Comparison of ENCODE assay signal across 8 cellular contexts in the genomic region with DNA sequence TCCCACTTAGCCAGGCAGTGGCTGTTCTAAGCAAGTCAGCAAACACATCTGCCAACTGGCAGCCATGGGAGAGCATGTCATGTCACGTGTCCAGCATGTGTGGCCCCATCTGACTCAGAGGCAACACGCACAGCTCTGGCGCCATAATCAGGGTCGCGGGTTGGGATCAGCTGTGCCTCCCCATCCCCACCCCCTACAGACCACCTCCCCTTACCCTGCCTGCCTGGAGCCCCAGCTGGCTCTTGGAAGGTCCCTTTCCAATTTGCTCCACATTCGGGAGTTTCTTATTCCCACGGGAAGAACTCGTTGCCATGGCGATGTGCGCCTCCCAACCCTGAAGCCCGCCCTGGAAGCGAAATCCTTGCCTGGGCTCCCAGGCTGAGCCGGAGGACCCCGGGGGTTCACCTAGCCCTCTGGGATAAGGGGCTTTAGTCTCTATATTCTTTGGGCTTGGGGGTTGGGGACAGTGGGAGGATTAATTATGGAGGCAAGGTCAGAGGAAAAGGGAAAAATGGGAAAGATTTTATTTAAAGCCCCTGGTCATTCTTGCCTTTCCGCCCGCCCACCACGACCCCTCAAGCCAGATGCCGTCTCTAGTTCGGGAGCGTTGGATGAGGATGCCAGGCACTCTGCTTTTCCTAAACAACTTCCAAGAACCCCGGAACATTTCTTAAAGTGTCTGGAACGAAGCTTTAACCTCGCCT.
DNase-seq lines count a peak whose midpoint lies in the region; ATAC-seq, FAIRE-seq and TF ChIP-seq lines count a peak whose summit lies in the region.

No MANE protein-coding gene starts in this region.

- peak overlapping the region; percentile 68 for H3K18ac ChIP-seq in H1 (ENCODE audit: extremely low read depth, low read length)

- no peak for TF ChIP-seq CTCF in H1 (IDR thresholded peaks at IDR 0.05; ENCODE audit: control extremely low read depth in 1 of 3, insufficient read depth in 1 of 3, low read depth in 1 of 3, low read length in 3 of 3)

- H3K27ac Mint-ChIP-seq in stimulated activated naive CD8-positive, alpha-beta T cell treated with anti-CD3 and anti-CD28 coated beads, Interleukin-15, Interleukin-2, amounts not matched to agents 100 ng/mL and 50 ng/mL, for 24 hours = no peak overlapping the region

- H3K36me3 ChIP-seq in H1 (ENCODE audit: control insufficient read depth in 2 of 4, insufficient read depth in 4 of 4, low read length in 3 of 4) = no peaks in the 10 kb centered on the region

- peak overlapping the region; percentile 73 for H4K5ac ChIP-seq in H1 (ENCODE audit: insufficient read length, low read depth, low read length)

- H2BK20ac ChIP-seq in H1 (ENCODE audit: low read length) = peak overlapping the region; percentile 57; the same call in 1 of the 2 replicates

- H3K27me3 Mint-ChIP-seq in stimulated activated naive CD8-positive, alpha-beta T cell treated with anti-CD3 and anti-CD28 coated beads, Interleukin-15, Interleukin-2, amounts not matched to agents 100 ng/mL and 50 ng/mL, for 24 hours = no peaks in the 10 kb centered on the region

- H3K4me1 ChIP-seq in H1 (replicated peaks in 1 of 4; ENCODE audit: control insufficient read depth in 3 of 4, insufficient read depth in 4 of 4, low read length in 3 of 4) = peaks cover 2 to 9% (median 5%) of the 10 kb centered on the region in 4 experiments

- 0 out of 2 replicates have a peak overlapping the region, but pooled peaks have one; percentile 28 for H2BK12ac ChIP-seq in H1 (ENCODE audit: low read depth, low read length)

- H2BK120ac ChIP-seq in H1 (replicated peaks; ENCODE audit: low read depth, low read length) = peak overlapping the region; percentile 71

- H2BK5ac ChIP-seq in H1 (ENCODE audit: low read depth, low read length) = peak overlapping the region; percentile 71; the same call in 1 of the 2 replicates

- H2AFZ ChIP-seq in H1 (ENCODE audit: low read length) = peak overlapping the region; percentile 57; the same call in 1 of the 2 replicates

- peak overlapping the region; percentile 68 to 81 (median 74) for H3K4me3 ChIP-seq in H1 (ENCODE audit: extremely low read depth in 1 of 4, insufficient read depth in 2 of 4, low read depth in 3 of 4, low read length in 4 of 4)

- H3K4me3 Mint-ChIP-seq in stimulated activated naive CD8-positive, alpha-beta T cell treated with anti-CD3 and anti-CD28 coated beads, Interleukin-15, Interleukin-2, amounts not matched to agents 100 ng/mL and 50 ng/mL, for 24 hours = peak overlapping the region; percentile 80

- peaks cover 7% of the 10 kb centered on the region; the same call in 1 of the 2 replicates for H3K23me2 ChIP-seq in H1 (ENCODE audit: low read depth, low read length)

- POLR2A ChIA-PET in H1 (lab: Charles Lee; ENCODE audit: partially characterized antibody) = interaction anchor here (1.2 kb wide), 1 partner anchor 16 kb away, joined by 3 read pairs; no protein-coding TSS in a partner anchor

- WGBS in H1 (ENCODE audit: extremely low coverage in 1 of 2, insufficient coverage in 1 of 2, insufficient read length in 1 of 2, insufficient replicate concordance in 2 of 2, low coverage in 1 of 2, low lambda C conversion rate in 2 of 2, missing lambda C conversion rate in 1 of 2), 2 experiments = 6% methylated on average over 20 of the region's 23 CpGs; no CpG with 5 or more reads in 1 of the 2 experiments

- peaks cover 33% of the 10 kb centered on the region for H3K4me1 Mint-ChIP-seq in stimulated activated naive CD8-positive, alpha-beta T cell treated with anti-CD3 and anti-CD28 coated beads, Interleukin-15, Interleukin-2, amounts not matched to agents 100 ng/mL and 50 ng/mL, for 24 hours (ENCODE audit: low read depth)

- H3K4me2 ChIP-seq in H1 (ENCODE audit: insufficient read depth in 1 of 2, low read depth in 2 of 2, low read length in 2 of 2) = peak overlapping the region; percentile 84 to 92

- no peak for TF ChIP-seq POLR2A in H1 (IDR thresholded peaks at IDR 0.05; ENCODE audit: control extremely low read depth in 1 of 2, low read depth in 2 of 2, low read length in 2 of 2)

- no peak for ATAC-seq in stimulated activated naive CD8-positive, alpha-beta T cell treated with anti-CD3 and anti-CD28 coated beads, Interleukin-15, Interleukin-2, amounts not matched to agents 100 U/mL and 50 U/mL, for 24 hours

- FAIRE-seq in H1 (lab: Jason Lieb, UNC) (no peak), RCC 7860 (lab: Jason Lieb, UNC) (no peak)

- H3K79me2 ChIP-seq in H1 (ENCODE audit: control insufficient read depth in 1 of 2, insufficient read depth in 2 of 2, low read length in 2 of 2) = no peaks in the 10 kb centered on the region

- peak overlapping the region in 3 of 4 experiments; percentile 56 to 77 (median 58); a peak in 5 of 7 replicates for H3K9ac ChIP-seq in H1 (replicated peaks in 1 of 4; ENCODE audit: extremely low read depth in 1 of 4, low read depth in 3 of 4, low read length in 3 of 4)

- H3K27me3 ChIP-seq in H1 (replicated peaks in 1 of 4; ENCODE audit: control insufficient read depth in 3 of 4, extremely low read depth in 1 of 4, insufficient read depth in 3 of 4, low read length in 3 of 4) = no peaks in the 10 kb centered on the region

- H3K9me3 ChIP-seq in H1 (ENCODE audit: insufficient read depth in 2 of 2, low read depth in 1 of 2, low read length in 1 of 2) = no peaks in the 10 kb centered on the region

- no peak for TF ChIP-seq RAD21 in H1 (IDR thresholded peaks at IDR 0.05 in 1 of 2, conservative IDR thresholded peaks at IDR 0.05 in 1 of 2; ENCODE audit: low read depth in 2 of 2, low read length in 2 of 2)

- H3K23ac ChIP-seq in H1 (ENCODE audit: insufficient read length) = no peak overlapping the region

- no peaks in the 10 kb centered on the region for H3K9me3 Mint-ChIP-seq in stimulated activated naive CD8-positive, alpha-beta T cell treated with anti-CD3 and anti-CD28 coated beads, Interleukin-15, Interleukin-2, amounts not matched to agents 100 ng/mL and 50 ng/mL, for 24 hours

- H3K27ac ChIP-seq in H1 (ENCODE audit: low read depth, low read length) (peak overlapping the region; percentile 53; the same call in 1 of the 2 replicates), temporal lobe (ENCODE audit: low read depth, low read length) (peak overlapping the region; percentile 48)

- TF ChIP-seq EP300 in H1 (IDR thresholded peaks at IDR 0.05; ENCODE audit: borderline replicate concordance in 1 of 2, low read depth in 2 of 2, low read length in 2 of 2) = no peak

- no peak overlapping the region for H3K56ac ChIP-seq in H1 (replicated peaks; ENCODE audit: insufficient read length, low read depth, low read length)

- CTCF ChIA-PET in H1 (lab: Charles Lee; ENCODE audit: partially characterized antibody) = interaction anchor here (7.8 kb wide), 1 partner anchor 18 kb away, joined by 39 read pairs; no protein-coding TSS in a partner anchor

- H4K20me1 ChIP-seq in H1 (replicated peaks in 1 of 2; ENCODE audit: control insufficient read depth in 1 of 2, insufficient read depth in 2 of 2, low read length in 2 of 2) = no peaks in the 10 kb centered on the region

- H2BK15ac ChIP-seq in H1 (ENCODE audit: low read length) = peak overlapping the region; percentile 88; the same call in 1 of the 2 replicates

- no peaks in the 10 kb centered on the region for H3K36me3 Mint-ChIP-seq in stimulated activated naive CD8-positive, alpha-beta T cell treated with anti-CD3 and anti-CD28 coated beads, Interleukin-15, Interleukin-2, amounts not matched to agents 100 ng/mL and 50 ng/mL, for 24 hours (ENCODE audit: low read depth)

- peak overlapping the region; percentile 83 for H3K4ac ChIP-seq in H1 (replicated peaks; ENCODE audit: insufficient read length, low read depth, low read length)

- no peak overlapping the region for H4K91ac ChIP-seq in H1 (replicated peaks; ENCODE audit: insufficient read length, low read length)

- H3K14ac ChIP-seq in H1 (ENCODE audit: insufficient read length) = no peak overlapping the region

- no peak for DNase-seq in stimulated activated naive CD8-positive, alpha-beta T cell treated with anti-CD3 and anti-CD28 coated beads, Interleukin-15, Interleukin-2, amounts not matched to agents 100 U/mL and 50 U/mL, for 24 hours
- peak; percentile 94 for DNase-seq in RPMI7951 (ENCODE audit: low read depth)
- peak in 1 of 2 experiments; percentile 74 for DNase-seq in H1 (ENCODE audit: low read depth in 1 of 2, low spot score in 2 of 2)
- DNase-seq in lung microvascular endothelial cell (ENCODE audit: low read depth in 2 of 2) = peak; percentile 55 to 89
- no peak for DNase-seq in RCC 7860 (ENCODE audit: low spot score)
- no peak for DNase-seq in T-helper 9 cell

- no peak overlapping the region for H2AK5ac ChIP-seq in H1 (ENCODE audit: low read depth, low read length)

- peak overlapping the region; percentile 83; the same call in 1 of the 2 replicates for H4K8ac ChIP-seq in H1 (ENCODE audit: extremely low read depth, insufficient read depth, low read length)

- H3K79me1 ChIP-seq in H1 (ENCODE audit: low read depth, low read length) = no peaks in the 10 kb centered on the region

TF ChIP-seq in H1, 55 proteins besides CTCF, POLR2A, EP300 and RAD21 (continues in another document):
- TF ChIP-seq CHD1 (IDR thresholded peaks at IDR 0.05; ENCODE audit: low read depth, low read length) = no peak
- no peak for TF ChIP-seq GABPA (IDR thresholded peaks at IDR 0.05; ENCODE audit: borderline replicate concordance, insufficient read depth, low read length)
- TF ChIP-seq YY1 (IDR thresholded peaks at IDR 0.05; ENCODE audit: low read depth, low read length) = peak; percentile 50; the same call in 1 of the 2 replicates
- no peak for TF ChIP-seq CTBP2 (IDR thresholded peaks at IDR 0.05; ENCODE audit: borderline replicate concordance, insufficient read depth, insufficient read length, low read length)
- 0 out of 4 replicates have a peak, but pooled peaks of 1 of the 2 experiments have one; percentile 10 for TF ChIP-seq HDAC2 (IDR thresholded peaks at IDR 0.05; ENCODE audit: borderline replicate concordance in 1 of 2, low read depth in 2 of 2, low read length in 2 of 2)
- TF ChIP-seq, protein P1, sequence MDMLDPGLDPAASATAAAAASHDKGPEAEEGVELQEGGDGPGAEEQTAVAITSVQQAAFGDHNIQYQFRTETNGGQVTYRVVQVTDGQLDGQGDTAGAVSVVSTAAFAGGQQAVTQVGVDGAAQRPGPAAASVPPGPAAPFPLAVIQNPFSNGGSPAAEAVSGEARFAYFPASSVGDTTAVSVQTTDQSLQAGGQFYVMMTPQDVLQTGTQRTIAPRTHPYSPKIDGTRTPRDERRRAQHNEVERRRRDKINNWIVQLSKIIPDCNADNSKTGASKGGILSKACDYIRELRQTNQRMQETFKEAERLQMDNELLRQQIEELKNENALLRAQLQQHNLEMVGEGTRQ (IDR thresholded peaks at IDR 0.05; ENCODE audit: low read length) = peak; percentile 62
- no peak for TF ChIP-seq CBX5 (IDR thresholded peaks at IDR 0.05; ENCODE audit: low read depth, low read length)
- TF ChIP-seq CEBPB (IDR thresholded peaks at IDR 0.05; ENCODE audit: low read depth, low read length) = no peak
- no peak for TF ChIP-seq EGR1 (IDR thresholded peaks at IDR 0.05; ENCODE audit: borderline replicate concordance, low read depth, low read length)
- TF ChIP-seq, protein P2, sequence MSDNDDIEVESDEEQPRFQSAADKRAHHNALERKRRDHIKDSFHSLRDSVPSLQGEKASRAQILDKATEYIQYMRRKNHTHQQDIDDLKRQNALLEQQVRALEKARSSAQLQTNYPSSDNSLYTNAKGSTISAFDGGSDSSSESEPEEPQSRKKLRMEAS (IDR thresholded peaks at IDR 0.05) = peak; percentile 95

Comparison
In these comparisons a context has a peak if more than half of its experiments do, and no peak if none do; other contexts are left out.
1. DNase-seq: peak in RPMI7951 (single experiment) and lung microvascular endothelial cell (2 of 2); none in stimulated activated naive CD8-positive, alpha-beta T cell treated with anti-CD3 and anti-CD28 coated beads, Interleukin-15, Interleukin-2, amounts not matched to agents 100 U/mL and 50 U/mL, for 24 hours (single experiment), RCC 7860 (single experiment) and T-helper 9 cell (single experiment).